ENCODE assay signal across 14 cellular contexts in genomic region chr5:52469420-52469819, GRCh38.
DNase-seq lines count a peak whose midpoint lies in the region; ATAC-seq and FAIRE-seq lines count a peak whose summit lies in the region.
"Had no signal": no experiment of that assay in that cellular context is flagged by ENCODE, and none has a peak within 500 bp of the region (broad histone marks: within the 10 kb centered on the region; RNA-seq: fewer than 3 reads in every experiment).

No MANE protein-coding gene starts in this region.

- ATAC-seq in activated CD8-positive, alpha-beta memory T cell treated with anti-CD3 and anti-CD28 coated beads, Interleukin-2, amount 10 ng/mL, durations not matched to agents 7 days and 5 days = peak; percentile 74
- ATAC-seq in HG02610 (IDR thresholded peaks at IDR 0.05; ENCODE audit: unreplicated experiment) (peak; percentile 52), GM21619 (IDR thresholded peaks at IDR 0.05; ENCODE audit: unreplicated experiment) (no peak)
- peak in 1 of 2 donors; percentile 68 for ATAC-seq in naive thymus-derived CD8-positive, alpha-beta T cell
- ATAC-seq: A549 had no signal

- H3K27me3 Mint-ChIP-seq in activated CD8-positive, alpha-beta memory T cell treated with anti-CD3 and anti-CD28 coated beads, Interleukin-2, amount 10 ng/mL, durations not matched to agents 7 days and 5 days = peaks cover 2% of the 10 kb centered on the region
- peaks cover 3% of the 10 kb centered on the region for H3K27me3 Mint-ChIP-seq in T-helper 2 cell treated with Interferon-gamma antibody and Interleukin-4, amounts not matched to agents 5 μg/mL and 100 μg/mL, for 36 hours (ENCODE audit: low read depth)
- H3K27me3 Mint-ChIP-seq in naive thymus-derived CD8-positive, alpha-beta T cell = peaks cover 0 to 2% (median 0%) of the 10 kb centered on the region in 5 donors

- DNase-seq in activated CD8-positive, alpha-beta memory T cell treated with anti-CD3 and anti-CD28 coated beads, Interleukin-2, amount 10 ng/mL, durations not matched to agents 7 days and 5 days = peak; percentile 50
- DNase-seq in activated CD8-positive, alpha-beta memory T cell treated with anti-CD3 and anti-CD28 coated beads, Interleukin-2, amount 50 U/mL, for 48 hours = no peak
- DNase-seq in T-helper 2 cell treated with Interferon-gamma antibody and Interleukin-4, amounts not matched to agents 5 μg/mL and 100 μg/mL, for 36 hours (ENCODE audit: low spot score) = no peak
- peak in 4 of 10 donors; percentile 2 to 26 (median 8) for DNase-seq in naive thymus-derived CD8-positive, alpha-beta T cell
- DNase-seq in GM19239 (ENCODE audit: insufficient read length, low spot score) = no peak
- no peak for DNase-seq in NCI-H82 treated with DMSO at 0.1 percent for 48 hours (lab: John Stamatoyannopoulos, UW; ENCODE audit: unreplicated experiment)
- DNase-seq: activated CD8-positive, alpha-beta memory T cell treated with anti-CD3 and anti-CD28 coated beads for 24 hours; DMS79 treated with DMSO at 0.1 percent for 48 hours; NCI-H446 treated with DMSO at 0.1 percent for 48 hours; stimulated activated CD4-positive, alpha-beta T cell treated with anti-CD3 and anti-CD28 coated beads, Interleukin-1b, Interleukin-23, amount 100 ng/mL, for 48 hours had no signal

- H3K9me3 Mint-ChIP-seq in activated CD8-positive, alpha-beta memory T cell treated with anti-CD3 and anti-CD28 coated beads, Interleukin-2, amount 10 ng/mL, durations not matched to agents 7 days and 5 days (ENCODE audit: low read depth) = no peaks in the 10 kb centered on the region
- H3K9me3 Mint-ChIP-seq in T-helper 2 cell treated with Interferon-gamma antibody and Interleukin-4, amounts not matched to agents 5 μg/mL and 100 μg/mL, for 36 hours = no peaks in the 10 kb centered on the region
- H3K9me3 Mint-ChIP-seq in naive thymus-derived CD8-positive, alpha-beta T cell = no peaks in the 10 kb centered on the region

- CTCF ChIA-PET in activated CD8-positive, alpha-beta memory T cell treated with anti-CD3 and anti-CD28 coated beads, Interleukin-2, amount 10 ng/mL, durations not matched to agents 7 days and 5 days (lab: Charles Lee) = no interaction called here

- peaks cover 13% of the 10 kb centered on the region for H3K4me1 Mint-ChIP-seq in activated CD8-positive, alpha-beta memory T cell treated with anti-CD3 and anti-CD28 coated beads, Interleukin-2, amount 10 ng/mL, durations not matched to agents 7 days and 5 days
- peaks cover 8% of the 10 kb centered on the region for H3K4me1 Mint-ChIP-seq in T-helper 2 cell treated with Interferon-gamma antibody and Interleukin-4, amounts not matched to agents 5 μg/mL and 100 μg/mL, for 36 hours (ENCODE audit: low read depth)
- peaks cover 0 to 9% (median 0%) of the 10 kb centered on the region in 4 donors for H3K4me1 Mint-ChIP-seq in naive thymus-derived CD8-positive, alpha-beta T cell

- no peak for FAIRE-seq in GM19239 (lab: Jason Lieb, UNC)
- FAIRE-seq: A549, keratinocyte had no signal

- peak overlapping the region; percentile 73 for H3K27ac Mint-ChIP-seq in activated CD8-positive, alpha-beta memory T cell treated with anti-CD3 and anti-CD28 coated beads, Interleukin-2, amount 10 ng/mL, durations not matched to agents 7 days and 5 days
- H3K27ac Mint-ChIP-seq in T-helper 2 cell treated with Interferon-gamma antibody and Interleukin-4, amounts not matched to agents 5 μg/mL and 100 μg/mL, for 36 hours = peak overlapping the region; percentile 56
- peak overlapping the region in 8 of 10 donors; percentile 21 to 85 (median 50) for H3K27ac Mint-ChIP-seq in naive thymus-derived CD8-positive, alpha-beta T cell

- peak overlapping the region; percentile 55 for H3K4me3 Mint-ChIP-seq in activated CD8-positive, alpha-beta memory T cell treated with anti-CD3 and anti-CD28 coated beads, Interleukin-2, amount 10 ng/mL, durations not matched to agents 7 days and 5 days
- H3K4me3 Mint-ChIP-seq in T-helper 2 cell treated with Interferon-gamma antibody and Interleukin-4, amounts not matched to agents 5 μg/mL and 100 μg/mL, for 36 hours = peak overlapping the region; percentile 60
- peak overlapping the region; percentile 12 to 69 (median 56) for H3K4me3 Mint-ChIP-seq in naive thymus-derived CD8-positive, alpha-beta T cell

- POLR2A ChIA-PET in naive thymus-derived CD8-positive, alpha-beta T cell (lab: Charles Lee) = no interaction called here

- H3K36me3 Mint-ChIP-seq in activated CD8-positive, alpha-beta memory T cell treated with anti-CD3 and anti-CD28 coated beads, Interleukin-2, amount 10 ng/mL, durations not matched to agents 7 days and 5 days = no peaks in the 10 kb centered on the region
- no peaks in the 10 kb centered on the region for H3K36me3 Mint-ChIP-seq in T-helper 2 cell treated with Interferon-gamma antibody and Interleukin-4, amounts not matched to agents 5 μg/mL and 100 μg/mL, for 36 hours (ENCODE audit: low read depth)
- H3K36me3 Mint-ChIP-seq in naive thymus-derived CD8-positive, alpha-beta T cell = no peaks in the 10 kb centered on the region
